Comparison of ENCODE assay signal across 9 cellular contexts in genomic region chr9:3247211-3247610, GRCh38.
"Had no signal": no experiment of that assay in that cellular context is flagged by ENCODE, and none has a peak within 500 bp of the region (broad histone marks: within the 10 kb centered on the region; RNA-seq: fewer than 3 reads in every experiment).

No MANE protein-coding gene starts in this region.

- H3K9me3 Mint-ChIP-seq: GM23338, H9, HFFc6 had no signal

- H3K27me3 Mint-ChIP-seq: IgD-negative memory B cell had no signal

- H3K4me3 ChIP-seq: GM23338 had no signal

- H3K4me2 ChIP-seq: GM23338 had no signal

- DNase-seq: H9, HCEC 1CT, HFFc6, KG1 had no signal

- H3K4me3 Mint-ChIP-seq: GM23338, H9, HFFc6, IgD-negative memory B cell had no signal

- H3K27ac ChIP-seq: HL-60 had no signal

- H3K4me1 Mint-ChIP-seq: IgD-negative memory B cell had no signal

- ATAC-seq: GM23338 had no signal

- FAIRE-seq: H1, H54 had no signal

- H3K27ac Mint-ChIP-seq: GM23338, HFFc6, IgD-negative memory B cell had no signal
